In the genomic region with DNA sequence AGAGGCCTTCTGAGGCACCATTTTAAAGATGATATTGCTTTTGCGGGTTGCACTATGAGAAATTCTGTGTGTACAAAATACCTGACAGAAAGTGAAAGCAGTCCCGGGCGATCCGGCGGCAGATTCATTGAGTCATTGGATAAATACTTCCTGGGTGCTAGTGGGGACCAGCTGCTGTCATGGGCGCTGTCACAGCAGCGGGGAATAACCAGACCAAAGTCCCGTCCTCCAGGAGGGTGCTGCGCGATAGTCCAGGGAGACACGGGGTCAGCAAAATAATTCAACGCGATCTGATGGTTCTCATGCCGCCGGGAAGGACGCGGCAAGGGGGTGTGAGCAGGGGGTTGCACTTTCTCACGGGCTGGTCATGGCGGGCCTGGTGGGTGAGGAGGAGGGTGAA, we compare ENCODE assay signal across 16 cellular contexts. TPM values are rescaled to one million over a fixed set of nuclear protein-coding genes. Genes with fewer than 3 reads are reported as not detected.
A peak's percentile ranks its signal among the peaks of the same experiment; 100 is the strongest.
DNase-seq lines count a peak whose midpoint lies in the region; ATAC-seq and TF ChIP-seq lines count a peak whose summit lies in the region.
"Had no signal": no experiment of that assay in that cellular context is flagged by ENCODE, and none has a peak within 500 bp of the region (broad histone marks: within the 10 kb centered on the region; RNA-seq: fewer than 3 reads in every experiment).

No MANE protein-coding gene starts in this region.

- peaks cover 4% of the 10 kb centered on the region for H3K9me3 Mint-ChIP-seq in memory B cell

- no peak for TF ChIP-seq CTCF in Peyer's patch (IDR thresholded peaks at IDR 0.05)

- no peak overlapping the region for H3K27ac ChIP-seq in Peyer's patch

- ATAC-seq in memory B cell (ENCODE audit: low read depth) (no peak), HG03095 (IDR thresholded peaks at IDR 0.05; ENCODE audit: unreplicated experiment) (no peak)
- ATAC-seq: activated CD8-positive, alpha-beta memory T cell treated with anti-CD3 and anti-CD28 coated beads, Interleukin-2, amount 10 ng/mL, durations not matched to agents 7 days and 5 days had no signal

- no peaks in the 10 kb centered on the region for H3K27me3 ChIP-seq in Peyer's patch

- peaks cover 13% of the 10 kb centered on the region for H3K4me1 Mint-ChIP-seq in memory B cell
- H3K4me1 Mint-ChIP-seq: activated CD8-positive, alpha-beta memory T cell treated with anti-CD3 and anti-CD28 coated beads, Interleukin-2, amount 10 ng/mL, durations not matched to agents 7 days and 5 days; nephron had no signal

- H3K36me3 Mint-ChIP-seq in memory B cell: peaks cover 4% of the 10 kb centered on the region
- H3K36me3 Mint-ChIP-seq: activated CD8-positive, alpha-beta memory T cell treated with anti-CD3 and anti-CD28 coated beads, Interleukin-2, amount 10 ng/mL, durations not matched to agents 7 days and 5 days had no signal

- no peaks in the 10 kb centered on the region for H3K27me3 Mint-ChIP-seq in memory B cell
- H3K27me3 Mint-ChIP-seq: activated CD8-positive, alpha-beta memory T cell treated with anti-CD3 and anti-CD28 coated beads, Interleukin-2, amount 10 ng/mL, durations not matched to agents 7 days and 5 days had no signal

- peak overlapping the region in 1 of 4 donors; percentile 20 for H3K4me3 ChIP-seq in Peyer's patch

- no peak for TF ChIP-seq POLR2A in Peyer's patch (IDR thresholded peaks at IDR 0.05)

- H3K36me3 ChIP-seq in Peyer's patch: no peaks in the 10 kb centered on the region

- H3K27ac Mint-ChIP-seq in memory B cell: peak overlapping the region; percentile 15
- H3K27ac Mint-ChIP-seq: activated CD8-positive, alpha-beta memory T cell treated with anti-CD3 and anti-CD28 coated beads, Interleukin-2, amount 10 ng/mL, durations not matched to agents 7 days and 5 days; nephron had no signal

- DNase-seq in A172 (ENCODE audit: low spot score) (peak; percentile 74), Daoy (ENCODE audit: low read depth) (peak; percentile 55), Peyer's patch (peak in 2 of 3 donors; percentile 76 to 83), memory B cell (ENCODE audit: low spot score in 2 of 2) (no peak), amygdala (lab: John Stamatoyannopoulos, UW) (no peak), hepatic stellate cell (ENCODE audit: low spot score) (no peak), cortex of kidney (lab: John Stamatoyannopoulos, UW) (no peak)
- DNase-seq: activated CD8-positive, alpha-beta memory T cell treated with anti-CD3 and anti-CD28 coated beads, Interleukin-2, amount 10 ng/mL, durations not matched to agents 7 days and 5 days; activated gamma-delta T cell; dermis blood vessel endothelial cell; mammary epithelial cell; NCI-H2171 treated with DMSO at 0.1 percent for 48 hours; NK-92 treated with Interleukin-12 subunit alpha and Interleukin-12 subunit beta, amount 100 ng/mL, for 24 hours; T-helper 2 cell had no signal

- H3K9me3 ChIP-seq in Peyer's patch: peaks cover 0 to 7% (median 3%) of the 10 kb centered on the region in 4 donors

- no peaks in the 10 kb centered on the region for H3K4me1 ChIP-seq in Peyer's patch

- no peak overlapping the region for H3K4me3 Mint-ChIP-seq in memory B cell
- H3K4me3 Mint-ChIP-seq: activated CD8-positive, alpha-beta memory T cell treated with anti-CD3 and anti-CD28 coated beads, Interleukin-2, amount 10 ng/mL, durations not matched to agents 7 days and 5 days; nephron had no signal

RNA-seq across cellular contexts. Expression of a gene that starts 13.5 kb away (rescaled TPM):
- total RNA-seq in A172 (2014; rRNA removed; shearing (Covaris generic)): not detected in 2 replicates
- total RNA-seq in Daoy (2014; rRNA removed; shearing (Covaris generic)): 2.3 and 3.1 TPM in 2 replicates
- total RNA-seq in Peyer's patch: not detected
- total RNA-seq: mammary epithelial cell had no signal

RNA-seq across cellular contexts. Expression of a gene that starts 25.2 kb away (rescaled TPM):
- total RNA-seq in A172 (2014; rRNA removed; shearing (Covaris generic)): not detected in 2 replicates
- total RNA-seq in Daoy (2014; rRNA removed; shearing (Covaris generic)): 0.11 and 0.42 TPM in 2 replicates
- total RNA-seq in Peyer's patch: under 1 TPM in 2 of 4 donors, not detected in 2; 0.13 to 0.47 TPM
- total RNA-seq: activated CD8-positive, alpha-beta memory T cell treated with anti-CD3 and anti-CD28 coated beads, Interleukin-2, amount 10 ng/mL, durations not matched to agents 7 days and 5 days; dermis blood vessel endothelial cell; mammary epithelial cell had no signal

Comparison
In these comparisons a context has a peak if more than half of its experiments do, and no peak if none do; other contexts are left out.
1. DNase-seq: peak in A172 (single experiment), Daoy (single experiment) and Peyer's patch (2 of 3); none in memory B cell (0 of 2), amygdala (0 of 56), hepatic stellate cell (single experiment) and cortex of kidney (single experiment).